Comparison of ENCODE assay signal across 30 cellular contexts in the genomic region with DNA sequence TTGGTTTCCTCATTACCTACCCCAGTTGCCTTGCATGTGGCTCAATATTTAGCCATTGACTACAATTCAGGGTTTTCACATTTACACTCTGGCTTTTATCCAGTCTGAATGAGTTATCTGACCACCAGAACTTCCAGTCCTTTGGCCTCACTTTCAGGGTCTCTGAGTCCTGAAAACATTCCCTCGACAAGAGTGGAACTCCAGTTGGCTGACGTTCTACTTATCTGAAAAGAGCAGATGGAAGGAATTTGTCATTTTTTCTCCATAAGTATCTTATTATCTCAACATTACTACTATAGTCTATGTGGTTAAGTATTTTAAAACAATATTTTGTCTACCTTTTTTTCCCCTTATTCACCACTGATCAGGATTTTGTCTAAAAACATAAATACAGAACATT.
"Had no signal": no experiment of that assay in that cellular context is flagged by ENCODE, and none has a peak within 500 bp of the region (broad histone marks: within the 10 kb centered on the region; RNA-seq: fewer than 3 reads in every experiment).

No MANE protein-coding gene starts in this region.

- H3K4me3 ChIP-seq: cardiac muscle cell, SJCRH30, SK-N-MC had no signal

- H3K27ac ChIP-seq: brain microvascular endothelial cell, cardiac muscle cell, SJCRH30, SK-N-MC had no signal

- FAIRE-seq: TTC549 had no signal

- DNase-seq: activated CD4-positive, alpha-beta T cell treated with anti-CD3 and anti-CD28 coated beads for 36 hours; activated CD4-positive, alpha-beta T cell treated with anti-CD3 and anti-CD28 coated beads, Interleukin-2, amount 10 ng/mL, durations not matched to agents 7 days and 5 days; activated CD4-positive, alpha-beta T cell treated with anti-CD3 and anti-CD28 coated beads, Interleukin-2, amount 50 U/mL, for 48 hours; activated CD8-positive, alpha-beta T cell treated with anti-CD3 and anti-CD28 coated beads, Interleukin-2, amount 10 ng/mL, durations not matched to agents 7 days and 5 days; activated gamma-delta T cell; activated naive CD4-positive, alpha-beta T cell treated with anti-CD3 and anti-CD28 coated beads for 36 hours; activated naive CD8-positive, alpha-beta T cell treated with anti-CD3 and anti-CD28 coated beads, Interleukin-2, amount 50 U/mL, for 24 hours; activated T-cell treated with anti-CD3 and anti-CD28 coated beads, Interleukin-2, amount 50 U/mL, for 24 hours; anterior cingulate cortex; brain microvascular endothelial cell; Karpas-422; NCI-H1105; NCI-H1417 treated with DMSO at 0.1 percent for 48 hours; NCI-H1694; NCI-H2029 treated with DMSO at 0.1 percent for 48 hours; NCI-H2107; NCI-H2171; NCI-H510A; NCI-H748 treated with DMSO at 0.1 percent for 48 hours; SHP77; SJCRH30 had no signal

- H3K9me3 Mint-ChIP-seq: activated CD4-positive, alpha-beta T cell treated with anti-CD3 and anti-CD28 coated beads, Interleukin-2, amount 10 ng/mL, durations not matched to agents 7 days and 5 days; activated naive CD4-positive, alpha-beta T cell treated with anti-CD3 and anti-CD28 coated beads for 36 hours; activated naive CD8-positive, alpha-beta T cell treated with anti-CD3 and anti-CD28 coated beads, Interleukin-2, amount 50 U/mL, for 24 hours; activated T-cell treated with anti-CD3 and anti-CD28 coated beads, Interleukin-2, amount 50 U/mL, for 24 hours; activated T-helper 2 cell treated with anti-CD3 and anti-CD28 coated beads, Interferon-gamma antibody, Interleukin-2, Interleukin-4, amounts not matched to agents 10 μg/mL and 5 μg/mL and 100 μg/mL, durations not matched to agents 14 hours and 24 hours and 36 hours; central memory CD8-positive, alpha-beta T cell; T-helper 2 cell treated with Interferon-gamma antibody and Interleukin-4, amounts not matched to agents 5 μg/mL and 100 μg/mL, for 36 hours had no signal

- H3K27ac Mint-ChIP-seq: activated CD4-positive, alpha-beta T cell treated with anti-CD3 and anti-CD28 coated beads for 36 hours; activated CD4-positive, alpha-beta T cell treated with anti-CD3 and anti-CD28 coated beads, Interleukin-2, amount 10 ng/mL, durations not matched to agents 7 days and 5 days; activated CD8-positive, alpha-beta T cell treated with anti-CD3 and anti-CD28 coated beads, Interleukin-2, amount 10 ng/mL, durations not matched to agents 7 days and 5 days; activated naive CD4-positive, alpha-beta T cell treated with anti-CD3 and anti-CD28 coated beads for 36 hours; activated naive CD8-positive, alpha-beta T cell; activated naive CD8-positive, alpha-beta T cell treated with anti-CD3 and anti-CD28 coated beads, Interleukin-2, amount 50 U/mL, for 24 hours; activated T-cell treated with anti-CD3 and anti-CD28 coated beads, Interleukin-2, amount 50 U/mL, for 24 hours; activated T-helper 2 cell treated with anti-CD3 and anti-CD28 coated beads, Interferon-gamma antibody, Interleukin-2, Interleukin-4, amounts not matched to agents 10 μg/mL and 5 μg/mL and 100 μg/mL, durations not matched to agents 14 hours and 24 hours and 36 hours; T-helper 2 cell treated with Interferon-gamma antibody and Interleukin-4, amounts not matched to agents 5 μg/mL and 100 μg/mL, for 36 hours had no signal

- H3K36me3 Mint-ChIP-seq: activated naive CD8-positive, alpha-beta T cell had no signal

- H3K27me3 ChIP-seq: brain microvascular endothelial cell, cardiac muscle cell, SJCRH30 had no signal

- H3K9me3 ChIP-seq: SJCRH30 had no signal

- H3K27me3 Mint-ChIP-seq: activated CD4-positive, alpha-beta T cell treated with anti-CD3 and anti-CD28 coated beads for 36 hours; activated CD4-positive, alpha-beta T cell treated with anti-CD3 and anti-CD28 coated beads, Interleukin-2, amount 10 ng/mL, durations not matched to agents 7 days and 5 days; activated naive CD8-positive, alpha-beta T cell; activated naive CD8-positive, alpha-beta T cell treated with anti-CD3 and anti-CD28 coated beads, Interleukin-2, amount 50 U/mL, for 24 hours; activated T-cell treated with anti-CD3 and anti-CD28 coated beads, Interleukin-2, amount 50 U/mL, for 24 hours; central memory CD8-positive, alpha-beta T cell had no signal

- ATAC-seq: activated CD4-positive, alpha-beta T cell treated with anti-CD3 and anti-CD28 coated beads for 36 hours; activated CD4-positive, CD25-positive, alpha-beta regulatory T cell treated with anti-CD3 and anti-CD28 coated beads, Interleukin-2, amount 50 U/mL, for 24 hours; activated CD8-positive, alpha-beta T cell treated with anti-CD3 and anti-CD28 coated beads, Interleukin-2, amount 10 ng/mL, durations not matched to agents 7 days and 5 days; activated naive CD8-positive, alpha-beta T cell treated with anti-CD3 and anti-CD28 coated beads, Interleukin-2, amount 50 U/mL, for 24 hours; Panc1 had no signal

- H3K4me3 Mint-ChIP-seq: activated CD4-positive, alpha-beta T cell treated with anti-CD3 and anti-CD28 coated beads for 36 hours; activated CD4-positive, alpha-beta T cell treated with anti-CD3 and anti-CD28 coated beads, Interleukin-2, amount 10 ng/mL, durations not matched to agents 7 days and 5 days; activated CD8-positive, alpha-beta T cell treated with anti-CD3 and anti-CD28 coated beads, Interleukin-2, amount 10 ng/mL, durations not matched to agents 7 days and 5 days; activated naive CD4-positive, alpha-beta T cell treated with anti-CD3 and anti-CD28 coated beads for 36 hours; activated naive CD8-positive, alpha-beta T cell; activated naive CD8-positive, alpha-beta T cell treated with anti-CD3 and anti-CD28 coated beads, Interleukin-2, amount 50 U/mL, for 24 hours; activated T-cell treated with anti-CD3 and anti-CD28 coated beads, Interleukin-2, amount 50 U/mL, for 24 hours; central memory CD8-positive, alpha-beta T cell; T-helper 2 cell treated with Interferon-gamma antibody and Interleukin-4, amounts not matched to agents 5 μg/mL and 100 μg/mL, for 36 hours had no signal

- H3K36me3 ChIP-seq: brain microvascular endothelial cell had no signal
